ENCODE assay signal across 19 cellular contexts in genomic region chr2:16105664-16106281, GRCh38.
DNase-seq lines count a peak whose midpoint lies in the region; ATAC-seq and TF ChIP-seq lines count a peak whose summit lies in the region.
"Had no signal": no experiment of that assay in that cellular context is flagged by ENCODE, and none has a peak within 500 bp of the region (broad histone marks: within the 10 kb centered on the region; RNA-seq: fewer than 3 reads in every experiment).

No MANE protein-coding gene starts in this region.

- ATAC-seq in HG03521 (IDR thresholded peaks at IDR 0.05; ENCODE audit: unreplicated experiment): no peak
- ATAC-seq: natural killer cell treated with Interleukin-12 subunit alpha and Interleukin-12 subunit beta and Interleukin-15 and Interleukin-18, amount 100 ng/mL, for 72 hours had no signal

- TF ChIP-seq RAD21 in SK-N-SH (IDR thresholded peaks at IDR 0.05; ENCODE audit: low read length): no peak

- H3K4me3 Mint-ChIP-seq in glutamatergic neuron (ENCODE audit: unreplicated experiment): peak overlapping the region; percentile 49
- H3K4me3 Mint-ChIP-seq in nephron: peak overlapping the region; percentile 11 to 37 (median 30)
- H3K4me3 Mint-ChIP-seq: natural killer cell treated with Interleukin-12 subunit alpha and Interleukin-12 subunit beta and Interleukin-15 and Interleukin-18, amount 100 ng/mL, for 72 hours had no signal

- H3K9me3 ChIP-seq in thyroid gland: no peaks in the 10 kb centered on the region
- no peaks in the 10 kb centered on the region for H3K9me3 ChIP-seq in transverse colon
- H3K9me3 ChIP-seq in SK-N-SH: no peaks in the 10 kb centered on the region
- H3K9me3 ChIP-seq: BLaER1, uterus had no signal

- H3K9me2 ChIP-seq in SK-N-SH: no peaks in the 10 kb centered on the region

- H3K4me1 Mint-ChIP-seq in glutamatergic neuron (ENCODE audit: low read depth, unreplicated experiment): peaks cover 15% of the 10 kb centered on the region
- H3K4me1 Mint-ChIP-seq in nephron: peaks cover 28% of the 10 kb centered on the region

- H3K27ac Mint-ChIP-seq in glutamatergic neuron (ENCODE audit: unreplicated experiment): no peak overlapping the region
- H3K27ac Mint-ChIP-seq in nephron: peak overlapping the region; percentile 19 to 67 (median 32)
- H3K27ac Mint-ChIP-seq: natural killer cell treated with Interleukin-12 subunit alpha and Interleukin-12 subunit beta and Interleukin-15 and Interleukin-18, amount 100 ng/mL, for 72 hours had no signal

- TF ChIP-seq EP300 in transverse colon (IDR thresholded peaks at IDR 0.05; ENCODE audit: low read depth): no peak
- no peak for TF ChIP-seq EP300 in SK-N-SH (IDR thresholded peaks at IDR 0.05; ENCODE audit: borderline replicate concordance in 1 of 2, low read depth in 1 of 2, low read length in 1 of 2)

- peak; percentile 52 for DNase-seq in NCI-H82 (lab: John Stamatoyannopoulos, UW)
- DNase-seq in glutamatergic neuron: no peak
- peak; percentile 24 to 56 for DNase-seq in thyroid gland
- DNase-seq in transverse colon: no peak
- no peak for DNase-seq in SK-N-SH
- DNase-seq: activated effector memory CD4-positive, alpha-beta T cell treated with Interleukin-2 at 50 U/mL for 16 hours; cortex of kidney; DND-41; hippocampal formation; Karpas-422; NCI-H1694; stimulated activated CD4-positive, alpha-beta T cell treated with anti-CD3 and anti-CD28 coated beads, Interleukin-4, amount 100 ng/mL, for 4 hours; uterus had no signal

- H3K36me3 ChIP-seq in thyroid gland (no peaks in the 10 kb centered on the region), transverse colon (no peaks in the 10 kb centered on the region), SK-N-SH (replicated peaks in 1 of 2; ENCODE audit: control insufficient read depth in 1 of 2, insufficient read depth in 2 of 2, low read length in 1 of 2) (no peaks in the 10 kb centered on the region)
- H3K36me3 ChIP-seq: BLaER1, uterus had no signal

- no peak overlapping the region for H2AFZ ChIP-seq in SK-N-SH (ENCODE audit: low read depth)

- H3K27me3 ChIP-seq in thyroid gland: no peaks in the 10 kb centered on the region
- no peaks in the 10 kb centered on the region for H3K27me3 ChIP-seq in transverse colon
- no peaks in the 10 kb centered on the region for H3K27me3 ChIP-seq in SK-N-SH (ENCODE audit: insufficient read depth)
- H3K27me3 ChIP-seq: BLaER1, uterus had no signal

- POLR2A ChIA-PET in SK-N-SH (lab: Yijun Ruan, JAX): interaction anchor here (0.8 kb wide), 1 partner anchor 166 kb away, joined by 3 read pairs; no protein-coding TSS in a partner anchor

- H3F3A ChIP-seq in SK-N-SH (replicated peaks; ENCODE audit: insufficient read depth): no peaks in the 10 kb centered on the region

- no peaks in the 10 kb centered on the region for H3K79me2 ChIP-seq in SK-N-SH (ENCODE audit: insufficient read depth)

- no peaks in the 10 kb centered on the region for H4K20me1 ChIP-seq in SK-N-SH (ENCODE audit: insufficient read depth)
- H4K20me1 ChIP-seq: BLaER1 had no signal

- H3K27ac ChIP-seq in thyroid gland (no peak overlapping the region), transverse colon (no peak overlapping the region), SK-N-SH (ENCODE audit: low read depth in 2 of 2, low read length in 1 of 2) (no peak overlapping the region)
- H3K27ac ChIP-seq: BLaER1, uterus, VCaP had no signal

- no peaks in the 10 kb centered on the region for H3K36me3 Mint-ChIP-seq in glutamatergic neuron (ENCODE audit: unreplicated experiment)
- H3K36me3 Mint-ChIP-seq in nephron (ENCODE audit: low read depth): no peaks in the 10 kb centered on the region
- H3K36me3 Mint-ChIP-seq: natural killer cell treated with Interleukin-12 subunit alpha and Interleukin-12 subunit beta and Interleukin-15 and Interleukin-18, amount 100 ng/mL, for 72 hours had no signal

- H3K9me3 Mint-ChIP-seq in glutamatergic neuron (ENCODE audit: unreplicated experiment): no peaks in the 10 kb centered on the region
- H3K9me3 Mint-ChIP-seq in nephron: no peaks in the 10 kb centered on the region
- H3K9me3 Mint-ChIP-seq: natural killer cell treated with Interleukin-12 subunit alpha and Interleukin-12 subunit beta and Interleukin-15 and Interleukin-18, amount 100 ng/mL, for 72 hours had no signal

- 53 to 63% methylated on average over 16 of the region's 16 CpGs for WGBS in thyroid gland, 2 donors
- WGBS in transverse colon (ENCODE audit: low coverage in 1 of 2), 2 donors: 82 to 88% methylated on average over 10 to 16 of the region's 16 CpGs
- WGBS in SK-N-SH (ENCODE audit: low lambda C conversion rate): 77% methylated on average over 16 of the region's 16 CpGs

- no peak overlapping the region for H3K9ac ChIP-seq in SK-N-SH
- H3K9ac ChIP-seq: BLaER1 had no signal

- no peak overlapping the region for H3K4me3 ChIP-seq in thyroid gland (replicated peaks in 1 of 3)
- H3K4me3 ChIP-seq in transverse colon: no peak overlapping the region
- no peak overlapping the region for H3K4me3 ChIP-seq in SK-N-SH (ENCODE audit: low read depth in 2 of 2, low read length in 1 of 2)
- H3K4me3 ChIP-seq: BLaER1, lung, uterus had no signal

- no peak overlapping the region for H3K4me2 ChIP-seq in SK-N-SH
- H3K4me2 ChIP-seq: BLaER1 had no signal

- peaks cover 3% of the 10 kb centered on the region for H3K27me3 Mint-ChIP-seq in glutamatergic neuron (ENCODE audit: unreplicated experiment)
- H3K27me3 Mint-ChIP-seq in nephron (ENCODE audit: low read depth): peaks cover 24% of the 10 kb centered on the region
- H3K27me3 Mint-ChIP-seq: natural killer cell treated with Interleukin-12 subunit alpha and Interleukin-12 subunit beta and Interleukin-15 and Interleukin-18, amount 100 ng/mL, for 72 hours had no signal

- CTCF ChIA-PET in SK-N-SH (lab: Yijun Ruan, JAX): interaction anchor here (0.7 to 1.8 kb wide), 7 partner anchors 12 to 504 kb away, joined by 3 to 6 read pairs (median 4); partner anchors contain the start of gene MYCN

- TF ChIP-seq POLR2A in thyroid gland (IDR thresholded peaks at IDR 0.05) (no peak), transverse colon (IDR thresholded peaks at IDR 0.05) (no peak)

- intact Hi-C loops in thyroid gland (cut with DNase I) (no loop called here), transverse colon (cut with DNase I; ENCODE audit: low total_unique reads) (no loop called here)

- in situ Hi-C loops in transverse colon (cut with MboI; ENCODE audit: low pct_ligation_motif_present in 1 of 4, low pct_unique_long_range_greater_than_20kb in 1 of 4, low sequenced_read_pairs in 3 of 4): no loop called here

- H3K4me1 ChIP-seq in thyroid gland (peaks cover 0 to 5% of the 10 kb centered on the region in 2 donors), transverse colon (peaks cover 0 to 19% (median 13%) of the 10 kb centered on the region in 4 donors), SK-N-SH (ENCODE audit: control insufficient read depth in 1 of 2, insufficient read depth in 2 of 2, low read depth in 1 of 2, low read length in 1 of 2) (peaks cover 0 to 17% of the 10 kb centered on the region in 2 experiments; a peak in 2 of 4 replicates)
- H3K4me1 ChIP-seq: uterus had no signal

- TF ChIP-seq CTCF in glutamatergic neuron (IDR thresholded peaks at IDR 0.05; ENCODE audit: partially characterized antibody, unreplicated experiment) (no peak), nephron (IDR thresholded peaks at IDR 0.05; ENCODE audit: unreplicated experiment in 3 of 3) (no peak), thyroid gland (IDR thresholded peaks at IDR 0.05) (no peak), transverse colon (IDR thresholded peaks at IDR 0.05) (no peak), SK-N-SH (IDR thresholded peaks at IDR 0.05) (no peak)

TF ChIP-seq in SK-N-SH, 30 proteins besides CTCF, POLR2A, EP300 and RAD21 (continues in another document):
- TF ChIP-seq SMC3 (IDR thresholded peaks at IDR 0.05; ENCODE audit: low read depth, low read length): no peak
- no peak for TF ChIP-seq POLR2AphosphoS5 (IDR thresholded peaks at IDR 0.05; ENCODE audit: low read depth, low read length)
- TF ChIP-seq GATA2 (CRISPR knock-in tag; IDR thresholded peaks at IDR 0.05): no peak
- no peak for TF ChIP-seq RCOR1 (IDR thresholded peaks at IDR 0.05; ENCODE audit: low read length)
- TF ChIP-seq FOSL2 (IDR thresholded peaks at IDR 0.05; ENCODE audit: borderline replicate concordance, low read depth): no peak
- no peak for TF ChIP-seq ZBTB33 (IDR thresholded peaks at IDR 0.05; ENCODE audit: borderline replicate concordance, low read depth)
- TF ChIP-seq SIN3A (IDR thresholded peaks at IDR 0.05; ENCODE audit: borderline replicate concordance, low read depth, low read length): no peak
- no peak for TF ChIP-seq MAX (IDR thresholded peaks at IDR 0.05; ENCODE audit: low read depth)
- TF ChIP-seq MXI1 (IDR thresholded peaks at IDR 0.05; ENCODE audit: low read depth, low read length): no peak
- no peak for TF ChIP-seq YY1 (IDR thresholded peaks at IDR 0.05; ENCODE audit: low read depth)
- TF ChIP-seq TEAD4 (IDR thresholded peaks at IDR 0.05; ENCODE audit: borderline replicate concordance, insufficient read depth): no peak
- TF ChIP-seq ELF1 (IDR thresholded peaks at IDR 0.05): no peak
- no peak for TF ChIP-seq FOXM1 (IDR thresholded peaks at IDR 0.05; ENCODE audit: low read depth)

Comparison
In these comparisons a context has a peak if more than half of its experiments do, and no peak if none do; other contexts are left out.
1. DNase-seq: peak in NCI-H82 (single experiment) and thyroid gland (2 of 2); none in glutamatergic neuron (single experiment), transverse colon (single experiment) and SK-N-SH (single experiment).